1 cellular context compared by ENCODE assay signal in the genomic region with DNA sequence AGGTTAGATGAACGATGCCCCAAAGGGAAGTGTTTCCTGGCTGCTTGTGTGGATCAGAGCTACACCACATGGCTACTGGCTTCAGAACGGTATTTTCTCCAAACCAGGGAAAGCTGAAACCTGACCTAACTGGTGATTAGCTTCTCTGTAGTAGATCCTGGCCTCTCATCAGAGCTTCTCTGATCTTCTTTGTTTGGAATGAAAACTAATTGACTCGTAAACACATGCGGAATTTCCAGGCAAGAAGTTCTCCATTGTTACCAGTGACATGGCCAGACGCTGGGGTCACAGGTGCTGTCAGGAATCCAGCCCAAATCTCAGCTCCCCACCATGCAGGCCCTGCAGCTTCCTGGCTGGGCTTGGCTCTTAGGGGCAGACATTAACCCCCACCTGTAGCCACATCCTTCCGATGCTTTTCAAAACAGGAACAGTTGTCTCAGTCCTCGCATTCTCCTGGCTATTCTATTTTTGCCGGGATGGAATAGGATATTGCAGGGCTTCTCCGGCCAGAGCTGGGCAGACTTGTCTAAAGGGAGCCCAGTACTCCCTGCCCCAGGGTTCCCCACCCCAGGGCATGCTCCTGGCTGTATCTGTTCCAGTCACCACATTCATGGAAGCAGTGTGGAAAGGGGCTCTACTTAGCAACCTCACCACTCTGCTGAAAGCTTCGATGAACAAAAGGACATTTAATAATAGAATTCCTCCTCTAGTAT.
A peak's percentile ranks its signal among the peaks of the same experiment; 100 is the strongest.
TF ChIP-seq lines count a peak whose summit lies in the region.

No MANE protein-coding gene starts in this region.

TF ChIP-seq in GM23338, 12 proteins besides CTCF, POLR2A, EP300 and RAD21 (continued from another document):
- TF ChIP-seq, protein P1, sequence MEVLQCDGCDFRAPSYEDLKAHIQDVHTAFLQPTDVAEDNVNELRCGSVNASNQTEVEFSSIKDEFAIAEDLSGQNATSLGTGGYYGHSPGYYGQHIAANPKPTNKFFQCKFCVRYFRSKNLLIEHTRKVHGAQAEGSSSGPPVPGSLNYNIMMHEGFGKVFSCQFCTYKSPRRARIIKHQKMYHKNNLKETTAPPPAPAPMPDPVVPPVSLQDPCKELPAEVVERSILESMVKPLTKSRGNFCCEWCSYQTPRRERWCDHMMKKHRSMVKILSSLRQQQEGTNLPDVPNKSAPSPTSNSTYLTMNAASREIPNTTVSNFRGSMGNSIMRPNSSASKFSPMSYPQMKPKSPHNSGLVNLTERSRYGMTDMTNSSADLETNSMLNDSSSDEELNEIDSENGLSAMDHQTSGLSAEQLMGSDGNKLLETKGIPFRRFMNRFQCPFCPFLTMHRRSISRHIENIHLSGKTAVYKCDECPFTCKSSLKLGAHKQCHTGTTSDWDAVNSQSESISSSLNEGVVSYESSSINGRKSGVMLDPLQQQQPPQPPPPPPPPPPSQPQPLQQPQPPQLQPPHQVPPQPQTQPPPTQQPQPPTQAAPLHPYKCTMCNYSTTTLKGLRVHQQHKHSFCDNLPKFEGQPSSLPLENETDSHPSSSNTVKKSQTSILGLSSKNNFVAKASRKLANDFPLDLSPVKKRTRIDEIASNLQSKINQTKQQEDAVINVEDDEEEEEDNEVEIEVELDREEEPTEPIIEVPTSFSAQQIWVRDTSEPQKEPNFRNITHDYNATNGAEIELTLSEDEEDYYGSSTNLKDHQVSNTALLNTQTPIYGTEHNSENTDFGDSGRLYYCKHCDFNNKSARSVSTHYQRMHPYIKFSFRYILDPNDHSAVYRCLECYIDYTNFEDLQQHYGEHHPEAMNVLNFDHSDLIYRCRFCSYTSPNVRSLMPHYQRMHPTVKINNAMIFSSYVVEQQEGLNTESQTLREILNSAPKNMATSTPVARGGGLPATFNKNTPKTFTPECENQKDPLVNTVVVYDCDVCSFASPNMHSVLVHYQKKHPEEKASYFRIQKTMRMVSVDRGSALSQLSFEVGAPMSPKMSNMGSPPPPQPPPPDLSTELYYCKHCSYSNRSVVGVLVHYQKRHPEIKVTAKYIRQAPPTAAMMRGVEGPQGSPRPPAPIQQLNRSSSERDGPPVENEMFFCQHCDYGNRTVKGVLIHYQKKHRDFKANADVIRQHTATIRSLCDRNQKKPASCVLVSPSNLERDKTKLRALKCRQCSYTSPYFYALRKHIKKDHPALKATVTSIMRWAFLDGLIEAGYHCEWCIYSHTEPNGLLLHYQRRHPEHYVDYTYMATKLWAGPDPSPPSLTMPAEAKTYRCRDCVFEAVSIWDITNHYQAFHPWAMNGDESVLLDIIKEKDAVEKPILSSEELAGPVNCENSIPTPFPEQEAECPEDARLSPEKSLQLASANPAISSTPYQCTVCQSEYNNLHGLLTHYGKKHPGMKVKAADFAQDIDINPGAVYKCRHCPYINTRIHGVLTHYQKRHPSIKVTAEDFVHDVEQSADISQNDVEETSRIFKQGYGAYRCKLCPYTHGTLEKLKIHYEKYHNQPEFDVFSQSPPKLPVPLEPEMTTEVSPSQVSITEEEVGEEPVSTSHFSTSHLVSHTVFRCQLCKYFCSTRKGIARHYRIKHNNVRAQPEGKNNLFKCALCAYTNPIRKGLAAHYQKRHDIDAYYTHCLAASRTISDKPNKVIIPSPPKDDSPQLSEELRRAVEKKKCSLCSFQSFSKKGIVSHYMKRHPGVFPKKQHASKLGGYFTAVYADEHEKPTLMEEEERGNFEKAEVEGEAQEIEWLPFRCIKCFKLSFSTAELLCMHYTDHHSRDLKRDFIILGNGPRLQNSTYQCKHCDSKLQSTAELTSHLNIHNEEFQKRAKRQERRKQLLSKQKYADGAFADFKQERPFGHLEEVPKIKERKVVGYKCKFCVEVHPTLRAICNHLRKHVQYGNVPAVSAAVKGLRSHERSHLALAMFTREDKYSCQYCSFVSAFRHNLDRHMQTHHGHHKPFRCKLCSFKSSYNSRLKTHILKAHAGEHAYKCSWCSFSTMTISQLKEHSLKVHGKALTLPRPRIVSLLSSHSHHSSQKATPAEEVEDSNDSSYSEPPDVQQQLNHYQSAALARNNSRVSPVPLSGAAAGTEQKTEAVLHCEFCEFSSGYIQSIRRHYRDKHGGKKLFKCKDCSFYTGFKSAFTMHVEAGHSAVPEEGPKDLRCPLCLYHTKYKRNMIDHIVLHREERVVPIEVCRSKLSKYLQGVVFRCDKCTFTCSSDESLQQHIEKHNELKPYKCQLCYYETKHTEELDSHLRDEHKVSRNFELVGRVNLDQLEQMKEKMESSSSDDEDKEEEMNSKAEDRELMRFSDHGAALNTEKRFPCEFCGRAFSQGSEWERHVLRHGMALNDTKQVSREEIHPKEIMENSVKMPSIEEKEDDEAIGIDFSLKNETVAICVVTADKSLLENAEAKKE (CRISPR knock-in tag; IDR thresholded peaks at IDR 0.05) = peak; percentile 52
